Comparison of ENCODE assay signal across 20 cellular contexts in the genomic region with DNA sequence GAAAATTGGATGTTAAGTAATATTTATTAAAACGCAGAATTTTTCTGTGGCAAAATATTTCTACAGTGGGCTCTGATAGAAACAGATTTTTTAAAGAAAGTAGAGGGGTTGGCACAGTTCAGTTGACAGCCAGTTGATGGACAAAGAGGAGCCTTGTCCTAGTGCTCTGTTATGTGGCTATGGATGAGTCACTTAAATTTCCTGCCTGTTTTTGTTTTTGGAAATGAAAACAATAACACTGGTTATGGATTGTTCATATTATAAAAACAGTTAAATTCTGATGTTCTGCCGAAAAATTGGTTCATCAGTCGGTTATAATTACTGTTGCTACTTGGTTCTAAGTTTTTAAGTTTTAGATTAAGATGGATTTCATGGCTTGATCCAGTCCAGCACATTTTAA. TPM values are rescaled to one million over a fixed set of nuclear protein-coding genes. Genes with fewer than 3 reads are reported as not detected.
DNase-seq lines count a peak whose midpoint lies in the region; ATAC-seq, FAIRE-seq and TF ChIP-seq lines count a peak whose summit lies in the region.
"Had no signal": no experiment of that assay in that cellular context is flagged by ENCODE, and none has a peak within 500 bp of the region (broad histone marks: within the 10 kb centered on the region; RNA-seq: fewer than 3 reads in every experiment).

No MANE protein-coding gene starts in this region.

- 8 to 11% methylated on average over 3 of the region's 3 CpGs for WGBS in GM23248 (ENCODE audit: low coverage in 1 of 2, low lambda C conversion rate in 2 of 2, missing lambda C conversion rate in 2 of 2), 2 experiments
- 69 to 91% (median 87%) methylated on average over 3 of the region's 3 CpGs for WGBS in small intestine, 3 donors

- no peaks in the 10 kb centered on the region for H3K9me2 ChIP-seq in GM23248 (ENCODE audit: insufficient read depth)

- H3K9me3 Mint-ChIP-seq in stimulated activated effector memory CD8-positive, alpha-beta T cell treated with anti-CD3 and anti-CD28 coated beads, Interleukin-12 subunit alpha, Interleukin-12 subunit beta, amount 100 ng/mL, for 72 hours = no peaks in the 10 kb centered on the region
- H3K9me3 Mint-ChIP-seq: activated naive CD8-positive, alpha-beta T cell treated with anti-CD3 and anti-CD28 coated beads, Interleukin-2, amount 10 ng/mL, durations not matched to agents 7 days and 5 days; GM23338; stimulated activated naive CD8-positive, alpha-beta T cell treated with anti-CD3 and anti-CD28 coated beads, Interleukin-15, amount 100 ng/mL, for 72 hours had no signal

- H3K4me2 ChIP-seq in GM23248 (ENCODE audit: unreplicated experiment) = no peak overlapping the region
- H3K4me2 ChIP-seq: GM23338 had no signal

- H3K27me3 ChIP-seq in GM23248 (replicated peaks; ENCODE audit: insufficient read depth) = no peaks in the 10 kb centered on the region
- H3K27me3 ChIP-seq in small intestine (ENCODE audit: control insufficient read depth in 2 of 2, insufficient read depth in 2 of 2, low read length in 2 of 2) = no peaks in the 10 kb centered on the region
- H3K27me3 ChIP-seq: ovary had no signal

- H3K4me3 ChIP-seq in GM23248 (no peak overlapping the region), astrocyte of the spinal cord (ENCODE audit: low read depth, low read length) (no peak overlapping the region), small intestine (ENCODE audit: low read depth in 1 of 2, low read length in 2 of 2) (no peak overlapping the region)
- H3K4me3 ChIP-seq: GM23338, ovary, SK-N-MC had no signal

- H3K27ac ChIP-seq in GM23248 (no peak overlapping the region), substantia nigra (ENCODE audit: low read depth, low read length, poor library complexity, severe bottlenecking) (peak overlapping the region; percentile 85), small intestine (ENCODE audit: low read depth in 1 of 2, low read length in 1 of 2) (no peak overlapping the region)
- H3K27ac ChIP-seq: C4-2B, ovary, SK-N-MC had no signal

- in situ Hi-C loops in GM23248 (cut with MboI) = no loop called here
- in situ Hi-C loops in astrocyte of the spinal cord (cut with HindIII; ENCODE audit: low sequenced_read_pairs) = no loop called here

- H3K4me3 Mint-ChIP-seq in stimulated activated effector memory CD8-positive, alpha-beta T cell treated with anti-CD3 and anti-CD28 coated beads, Interleukin-12 subunit alpha, Interleukin-12 subunit beta, amount 100 ng/mL, for 72 hours = no peak overlapping the region
- H3K4me3 Mint-ChIP-seq: activated naive CD8-positive, alpha-beta T cell treated with anti-CD3 and anti-CD28 coated beads, Interleukin-2, amount 10 ng/mL, durations not matched to agents 7 days and 5 days; GM23338; stimulated activated naive CD8-positive, alpha-beta T cell treated with anti-CD3 and anti-CD28 coated beads, Interleukin-15, amount 100 ng/mL, for 72 hours had no signal

- peaks cover 14% of the 10 kb centered on the region for H3F3A ChIP-seq in GM23248 (ENCODE audit: insufficient read depth)

- TF ChIP-seq CTCF in astrocyte of the spinal cord (IDR thresholded peaks at IDR 0.05; ENCODE audit: low read depth, low read length) = no peak

- FAIRE-seq in small intestine (lab: Jason Lieb, UNC) = no peak

- no peak for ATAC-seq in stimulated activated effector memory CD8-positive, alpha-beta T cell treated with anti-CD3 and anti-CD28 coated beads, Interleukin-12 subunit alpha, Interleukin-12 subunit beta, amount 100 ng/mL, for 72 hours
- ATAC-seq in HG03159 (IDR thresholded peaks at IDR 0.05; ENCODE audit: unreplicated experiment) = no peak
- ATAC-seq: GM23338; stimulated activated naive CD8-positive, alpha-beta T cell treated with anti-CD3 and anti-CD28 coated beads, Interleukin-15, amount 100 ng/mL, for 72 hours had no signal

- no peak overlapping the region for H3K9ac ChIP-seq in GM23248

- no peak overlapping the region for H3K27ac Mint-ChIP-seq in stimulated activated effector memory CD8-positive, alpha-beta T cell treated with anti-CD3 and anti-CD28 coated beads, Interleukin-12 subunit alpha, Interleukin-12 subunit beta, amount 100 ng/mL, for 72 hours
- H3K27ac Mint-ChIP-seq: activated naive CD8-positive, alpha-beta T cell treated with anti-CD3 and anti-CD28 coated beads, Interleukin-2, amount 10 ng/mL, durations not matched to agents 7 days and 5 days; GM23338; stimulated activated naive CD8-positive, alpha-beta T cell treated with anti-CD3 and anti-CD28 coated beads, Interleukin-15, amount 100 ng/mL, for 72 hours had no signal

- H3K36me3 Mint-ChIP-seq in stimulated activated effector memory CD8-positive, alpha-beta T cell treated with anti-CD3 and anti-CD28 coated beads, Interleukin-12 subunit alpha, Interleukin-12 subunit beta, amount 100 ng/mL, for 72 hours = no peaks in the 10 kb centered on the region
- H3K36me3 Mint-ChIP-seq: activated naive CD8-positive, alpha-beta T cell treated with anti-CD3 and anti-CD28 coated beads, Interleukin-2, amount 10 ng/mL, durations not matched to agents 7 days and 5 days had no signal

- DNase-seq in GM23248 (peak; percentile 28), astrocyte of the spinal cord (ENCODE audit: low read depth, low spot score) (peak; percentile 12), globus pallidus (ENCODE audit: low spot score) (peak; percentile 87), substantia nigra (lab: John Stamatoyannopoulos, UW) (peak in 2 of 49 donors; percentile 1 to 42), small intestine (no peak)
- no peak for DNase-seq in stimulated activated effector memory CD8-positive, alpha-beta T cell treated with anti-CD3 and anti-CD28 coated beads, Interleukin-12 subunit alpha, Interleukin-12 subunit beta, amount 100 ng/mL, for 72 hours (ENCODE audit: low spot score in 2 of 2)
- DNase-seq: activated naive CD8-positive, alpha-beta T cell treated with anti-CD3 and anti-CD28 coated beads, Interleukin-2, amount 10 ng/mL, durations not matched to agents 7 days and 5 days; activated T-cell treated with anti-CD3 and anti-CD28 coated beads, Interleukin-2, amount 50 U/mL, for 1 hour; DMS53; erythroblast; left cardiac atrium; NCI-H187; NCI-H524; ovary; stimulated activated naive CD8-positive, alpha-beta T cell treated with anti-CD3 and anti-CD28 coated beads, Interleukin-15, amount 100 ng/mL, for 72 hours had no signal

- peaks cover 8% of the 10 kb centered on the region for H3K4me1 Mint-ChIP-seq in stimulated activated effector memory CD8-positive, alpha-beta T cell treated with anti-CD3 and anti-CD28 coated beads, Interleukin-12 subunit alpha, Interleukin-12 subunit beta, amount 100 ng/mL, for 72 hours
- H3K4me1 Mint-ChIP-seq: activated naive CD8-positive, alpha-beta T cell treated with anti-CD3 and anti-CD28 coated beads, Interleukin-2, amount 10 ng/mL, durations not matched to agents 7 days and 5 days; stimulated activated naive CD8-positive, alpha-beta T cell treated with anti-CD3 and anti-CD28 coated beads, Interleukin-15, amount 100 ng/mL, for 72 hours had no signal

- peaks cover 24% of the 10 kb centered on the region for H3K79me2 ChIP-seq in GM23248 (ENCODE audit: insufficient read depth)

- H3K4me1 ChIP-seq in GM23248 (ENCODE audit: insufficient read depth) (peaks cover 26% of the 10 kb centered on the region), small intestine (ENCODE audit: control insufficient read depth in 2 of 2, insufficient read depth in 1 of 2, low read depth in 1 of 2, low read length in 1 of 2) (no peaks in the 10 kb centered on the region)

- H3K36me3 ChIP-seq in GM23248 (ENCODE audit: low read depth) (no peaks in the 10 kb centered on the region), small intestine (ENCODE audit: control insufficient read depth in 2 of 2, insufficient read depth in 2 of 2, low read length in 2 of 2) (no peaks in the 10 kb centered on the region)
- H3K36me3 ChIP-seq: ovary had no signal

- no peak overlapping the region for H2AFZ ChIP-seq in GM23248
- H2AFZ ChIP-seq: GM23338 had no signal

- H3K9me3 ChIP-seq in GM23248 (ENCODE audit: low read depth) (no peaks in the 10 kb centered on the region), small intestine (ENCODE audit: control insufficient read depth, low read depth) (no peaks in the 10 kb centered on the region)
- H3K9me3 ChIP-seq: ovary had no signal

- no peaks in the 10 kb centered on the region for H4K20me1 ChIP-seq in GM23248 (ENCODE audit: insufficient read depth)

RNA-seq across cellular contexts. Expression of a gene that starts 42.8 kb away (rescaled TPM):
- total RNA-seq in GM23248 (2014; rRNA removed; shearing (Covaris generic)) = 10.0 and 10.9 TPM in 2 replicates
- polyA plus RNA-seq in GM23248 (2016; fragmentation: Nextera tagmentation; extraction: Ambion mirVana) (24.2 and 25.8 TPM in 2 replicates), small intestine (100 to 1,000 TPM in 2 of 3 donors, 10 to 100 TPM in 1; 43.7 to 140 (median 105) TPM)
- total RNA-seq: OCI-LY7 had no signal

Comparison
In these comparisons a context has a peak if more than half of its experiments do, and no peak if none do; other contexts are left out.
1. DNase-seq: peak in GM23248 (single experiment), astrocyte of the spinal cord (single experiment) and globus pallidus (single experiment); none in stimulated activated effector memory CD8-positive, alpha-beta T cell treated with anti-CD3 and anti-CD28 coated beads, Interleukin-12 subunit alpha, Interleukin-12 subunit beta, amount 100 ng/mL, for 72 hours (0 of 2) and small intestine (single experiment).